Comparison of ENCODE assay signal across 15 cellular contexts in genomic region chr6:2949121-2949520, GRCh38.
"Had no signal": no experiment of that assay in that cellular context is flagged by ENCODE, and none has a peak within 500 bp of the region (broad histone marks: within the 10 kb centered on the region; RNA-seq: fewer than 3 reads in every experiment).

No MANE protein-coding gene starts in this region.

- H3K9me3 Mint-ChIP-seq: activated T-cell treated with anti-CD3 and anti-CD28 coated beads, Interleukin-2, amount 50 U/mL, for 4 hours; T-cell; type B pancreatic cell had no signal

- H3K4me3 Mint-ChIP-seq: activated T-cell treated with anti-CD3 and anti-CD28 coated beads, Interleukin-2, amount 50 U/mL, for 4 hours; T-cell; type B pancreatic cell had no signal

- H3K27me3 Mint-ChIP-seq: T-cell, type B pancreatic cell had no signal

- H3K27ac ChIP-seq: lower lobe of right lung, suprapubic skin had no signal

- H3K9ac ChIP-seq: SK-N-SH had no signal

- H3K27me3 ChIP-seq: suprapubic skin had no signal

- DNase-seq: activated naive CD4-positive, alpha-beta T cell treated with Interleukin-2 at 50 U/mL for 16 hours; activated T-cell treated with anti-CD3 and anti-CD28 coated beads, Interleukin-2, amount 50 U/mL, for 4 hours; foreskin fibroblast; lower lobe of right lung; midbrain; retina; SK-N-SH; stimulated activated CD4-positive, alpha-beta T cell treated with anti-CD3 and anti-CD28 coated beads, Interleukin-15, amount 100 ng/mL, for 24 hours; stimulated activated CD4-positive, alpha-beta T cell treated with anti-CD3 and anti-CD28 coated beads, Interleukin-4, amount 100 ng/mL, for 1 hour; stimulated activated naive CD4-positive, alpha-beta T cell; T-cell; T-helper 9 cell had no signal

- H3K9me3 ChIP-seq: lower lobe of right lung, SK-N-SH, suprapubic skin had no signal

- H3K27ac Mint-ChIP-seq: type B pancreatic cell had no signal

- ATAC-seq: activated CD4-positive, CD25-positive, alpha-beta regulatory T cell treated with anti-CD3 and anti-CD28 coated beads, Interleukin-2, amount 50 U/mL, for 24 hours; activated T-cell treated with anti-CD3 and anti-CD28 coated beads, Interleukin-2, amount 50 U/mL, for 4 hours; lower lobe of right lung; T-cell had no signal

- H3K4me3 ChIP-seq: lower lobe of right lung, suprapubic skin had no signal
